Comparison of ENCODE assay signal across 2 cellular contexts in the genomic region with DNA sequence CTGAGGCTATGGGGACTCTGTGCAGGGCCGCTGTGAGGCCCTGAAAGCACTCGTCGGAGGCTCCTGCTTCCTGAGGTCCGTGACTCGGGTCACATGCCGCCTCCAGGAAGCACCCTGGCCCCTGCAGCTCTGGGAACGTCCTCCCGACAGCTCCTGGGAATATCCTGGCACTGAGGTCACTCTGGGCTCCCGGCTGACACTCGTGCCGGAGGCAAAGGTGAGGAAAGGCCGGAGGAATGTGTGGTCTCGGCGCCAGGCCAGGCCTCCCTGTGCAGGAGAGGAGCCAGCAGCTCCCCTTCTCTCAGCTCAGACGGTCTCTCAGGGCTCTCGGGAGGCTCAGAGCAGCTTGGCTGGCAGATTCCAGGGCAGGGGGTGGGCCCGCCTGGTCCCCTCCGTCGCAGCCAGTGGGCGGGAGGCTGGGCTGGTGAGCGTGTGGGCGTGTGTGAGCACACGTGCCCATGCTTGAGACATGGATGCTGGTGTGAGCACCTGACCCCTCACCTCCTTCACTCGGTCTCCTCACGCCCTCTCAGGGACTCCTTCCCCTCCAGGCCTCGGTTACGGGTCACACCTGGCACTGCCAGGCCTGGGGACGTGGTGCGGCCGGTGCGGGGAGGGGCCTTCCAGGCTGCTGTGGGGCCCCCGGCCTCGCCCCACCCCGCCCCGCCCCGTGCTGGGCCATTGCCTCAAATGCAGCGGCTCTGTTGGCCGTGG.
TF ChIP-seq lines count a peak whose summit lies in the region.

No MANE protein-coding gene starts in this region.

TF ChIP-seq in HEK293, 187 proteins besides CTCF, POLR2A, EP300 and RAD21 (continues in another document):
- no peak for TF ChIP-seq ZNF155 (tag by site-specific recombination; IDR thresholded peaks at IDR 0.05)
- peak; percentile 95 for TF ChIP-seq ZNF366 (tag by site-specific recombination; conservative IDR thresholded peaks at IDR 0.05)
- peak; percentile 100 for TF ChIP-seq ZBTB20 (tag by site-specific recombination; IDR thresholded peaks at IDR 0.05)
- TF ChIP-seq, protein P1, sequence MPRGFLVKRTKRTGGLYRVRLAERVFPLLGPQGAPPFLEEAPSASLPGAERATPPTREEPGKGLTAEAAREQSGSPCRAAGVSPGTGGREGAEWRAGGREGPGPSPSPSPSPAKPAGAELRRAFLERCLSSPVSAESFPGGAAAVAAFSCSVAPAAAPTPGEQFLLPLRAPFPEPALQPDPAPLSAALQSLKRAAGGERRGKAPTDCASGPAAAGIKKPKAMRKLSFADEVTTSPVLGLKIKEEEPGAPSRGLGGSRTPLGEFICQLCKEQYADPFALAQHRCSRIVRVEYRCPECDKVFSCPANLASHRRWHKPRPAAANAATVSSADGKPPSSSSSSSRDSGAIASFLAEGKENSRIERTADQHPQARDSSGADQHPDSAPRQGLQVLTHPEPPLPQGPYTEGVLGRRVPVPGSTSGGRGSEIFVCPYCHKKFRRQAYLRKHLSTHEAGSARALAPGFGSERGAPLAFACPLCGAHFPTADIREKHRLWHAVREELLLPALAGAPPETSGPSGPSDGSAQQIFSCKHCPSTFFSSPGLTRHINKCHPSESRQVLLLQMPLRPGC (tag by site-specific recombination; IDR thresholded peaks at IDR 0.05), result peak; percentile 42; the same call in 1 of the 2 replicates
- TF ChIP-seq ZNF558 (tag by site-specific recombination; IDR thresholded peaks at IDR 0.05), result no peak
- no peak for TF ChIP-seq ZNF184 (tag by site-specific recombination; IDR thresholded peaks at IDR 0.05)
- no peak for TF ChIP-seq ZNF133 (tag by site-specific recombination; IDR thresholded peaks at IDR 0.05)
- TF ChIP-seq, protein P2, sequence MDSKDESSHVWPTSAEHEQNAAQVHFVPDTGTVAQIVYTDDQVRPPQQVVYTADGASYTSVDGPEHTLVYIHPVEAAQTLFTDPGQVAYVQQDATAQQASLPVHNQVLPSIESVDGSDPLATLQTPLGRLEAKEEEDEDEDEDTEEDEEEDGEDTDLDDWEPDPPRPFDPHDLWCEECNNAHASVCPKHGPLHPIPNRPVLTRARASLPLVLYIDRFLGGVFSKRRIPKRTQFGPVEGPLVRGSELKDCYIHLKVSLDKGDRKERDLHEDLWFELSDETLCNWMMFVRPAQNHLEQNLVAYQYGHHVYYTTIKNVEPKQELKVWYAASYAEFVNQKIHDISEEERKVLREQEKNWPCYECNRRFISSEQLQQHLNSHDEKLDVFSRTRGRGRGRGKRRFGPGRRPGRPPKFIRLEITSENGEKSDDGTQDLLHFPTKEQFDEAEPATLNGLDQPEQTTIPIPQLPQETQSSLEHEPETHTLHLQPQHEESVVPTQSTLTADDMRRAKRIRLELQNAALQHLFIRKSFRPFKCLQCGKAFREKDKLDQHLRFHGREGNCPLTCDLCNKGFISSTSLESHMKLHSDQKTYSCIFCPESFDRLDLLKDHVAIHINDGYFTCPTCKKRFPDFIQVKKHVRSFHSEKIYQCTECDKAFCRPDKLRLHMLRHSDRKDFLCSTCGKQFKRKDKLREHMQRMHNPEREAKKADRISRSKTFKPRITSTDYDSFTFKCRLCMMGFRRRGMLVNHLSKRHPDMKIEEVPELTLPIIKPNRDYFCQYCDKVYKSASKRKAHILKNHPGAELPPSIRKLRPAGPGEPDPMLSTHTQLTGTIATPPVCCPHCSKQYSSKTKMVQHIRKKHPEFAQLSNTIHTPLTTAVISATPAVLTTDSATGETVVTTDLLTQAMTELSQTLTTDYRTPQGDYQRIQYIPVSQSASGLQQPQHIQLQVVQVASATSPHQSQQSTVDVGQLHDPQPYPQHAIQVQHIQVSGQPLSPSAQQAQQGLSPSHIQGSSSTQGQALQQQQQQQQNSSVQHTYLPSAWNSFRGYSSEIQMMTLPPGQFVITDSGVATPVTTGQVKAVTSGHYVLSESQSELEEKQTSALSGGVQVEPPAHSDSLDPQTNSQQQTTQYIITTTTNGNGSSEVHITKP (tag by site-specific recombination; IDR thresholded peaks at IDR 0.05), result no peak; the same call in 1 of the 2 replicates
- TF ChIP-seq ZNF658 (tag by site-specific recombination; IDR thresholded peaks at IDR 0.05), result no peak
- TF ChIP-seq ZFP3 (tag by site-specific recombination; IDR thresholded peaks at IDR 0.05; ENCODE audit: low read depth), result no peak
- TF ChIP-seq, protein P3, sequence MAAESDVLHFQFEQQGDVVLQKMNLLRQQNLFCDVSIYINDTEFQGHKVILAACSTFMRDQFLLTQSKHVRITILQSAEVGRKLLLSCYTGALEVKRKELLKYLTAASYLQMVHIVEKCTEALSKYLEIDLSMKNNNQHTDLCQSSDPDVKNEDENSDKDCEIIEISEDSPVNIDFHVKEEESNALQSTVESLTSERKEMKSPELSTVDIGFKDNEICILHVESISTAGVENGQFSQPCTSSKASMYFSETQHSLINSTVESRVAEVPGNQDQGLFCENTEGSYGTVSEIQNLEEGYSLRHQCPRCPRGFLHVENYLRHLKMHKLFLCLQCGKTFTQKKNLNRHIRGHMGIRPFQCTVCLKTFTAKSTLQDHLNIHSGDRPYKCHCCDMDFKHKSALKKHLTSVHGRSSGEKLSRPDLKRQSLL (tag by site-specific recombination; IDR thresholded peaks at IDR 0.05), result 0 out of 2 replicates have a peak, but pooled peaks have one; percentile 45
- no peak for TF ChIP-seq SCRT2 (tag by site-specific recombination; IDR thresholded peaks at IDR 0.05)
- TF ChIP-seq SP2 (tag by site-specific recombination; IDR thresholded peaks at IDR 0.05), result peak; percentile 84
- TF ChIP-seq IKZF3 (tag by site-specific recombination; IDR thresholded peaks at IDR 0.05), result peak; percentile 91
- TF ChIP-seq, protein P4, sequence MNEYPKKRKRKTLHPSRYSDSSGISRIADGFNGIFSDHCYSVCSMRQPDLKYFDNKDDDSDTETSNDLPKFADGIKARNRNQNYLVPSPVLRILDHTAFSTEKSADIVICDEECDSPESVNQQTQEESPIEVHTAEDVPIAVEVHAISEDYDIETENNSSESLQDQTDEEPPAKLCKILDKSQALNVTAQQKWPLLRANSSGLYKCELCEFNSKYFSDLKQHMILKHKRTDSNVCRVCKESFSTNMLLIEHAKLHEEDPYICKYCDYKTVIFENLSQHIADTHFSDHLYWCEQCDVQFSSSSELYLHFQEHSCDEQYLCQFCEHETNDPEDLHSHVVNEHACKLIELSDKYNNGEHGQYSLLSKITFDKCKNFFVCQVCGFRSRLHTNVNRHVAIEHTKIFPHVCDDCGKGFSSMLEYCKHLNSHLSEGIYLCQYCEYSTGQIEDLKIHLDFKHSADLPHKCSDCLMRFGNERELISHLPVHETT (tag by site-specific recombination; IDR thresholded peaks at IDR 0.05), result peak; percentile 54; the same call in 1 of the 2 replicates
- TF ChIP-seq ZNF223 (tag by site-specific recombination; IDR thresholded peaks at IDR 0.05), result peak; percentile 35; the same call in 1 of the 2 replicates
- TF ChIP-seq ZNF2 (tag by site-specific recombination; IDR thresholded peaks at IDR 0.05), result peak; percentile 68; the same call in 1 of the 2 replicates
- TF ChIP-seq ZNF416 (tag by site-specific recombination; IDR thresholded peaks at IDR 0.05), result no peak
- TF ChIP-seq GLIS2 (tag by site-specific recombination; IDR thresholded peaks at IDR 0.05), result peak; percentile 98
- TF ChIP-seq ZNF571 (tag by site-specific recombination; IDR thresholded peaks at IDR 0.05), result no peak
- no peak for TF ChIP-seq ZNF248 (tag by site-specific recombination; IDR thresholded peaks at IDR 0.05)
- TF ChIP-seq ZSCAN23 (tag by site-specific recombination; IDR thresholded peaks at IDR 0.05), result no peak

TF ChIP-seq in K562, 482 proteins besides CTCF, POLR2A, EP300 and RAD21 (continues in another document):
- TF ChIP-seq, protein P5, sequence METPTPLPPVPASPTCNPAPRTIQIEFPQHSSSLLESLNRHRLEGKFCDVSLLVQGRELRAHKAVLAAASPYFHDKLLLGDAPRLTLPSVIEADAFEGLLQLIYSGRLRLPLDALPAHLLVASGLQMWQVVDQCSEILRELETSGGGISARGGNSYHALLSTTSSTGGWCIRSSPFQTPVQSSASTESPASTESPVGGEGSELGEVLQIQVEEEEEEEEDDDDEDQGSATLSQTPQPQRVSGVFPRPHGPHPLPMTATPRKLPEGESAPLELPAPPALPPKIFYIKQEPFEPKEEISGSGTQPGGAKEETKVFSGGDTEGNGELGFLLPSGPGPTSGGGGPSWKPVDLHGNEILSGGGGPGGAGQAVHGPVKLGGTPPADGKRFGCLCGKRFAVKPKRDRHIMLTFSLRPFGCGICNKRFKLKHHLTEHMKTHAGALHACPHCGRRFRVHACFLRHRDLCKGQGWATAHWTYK (CRISPR knock-in tag; IDR thresholded peaks at IDR 0.05), result 0 out of 2 replicates have a peak, but pooled peaks have one; percentile 27
- TF ChIP-seq SMAD4 (CRISPR knock-in tag; conservative IDR thresholded peaks at IDR 0.05), result 0 out of 2 replicates have a peak, but pooled peaks have one; percentile 52
- TF ChIP-seq HMGN3 (IDR thresholded peaks at IDR 0.05; ENCODE audit: borderline replicate concordance, extremely low read depth, insufficient read length, low read depth, low read length), result peak; percentile 11
- TF ChIP-seq, protein P6, sequence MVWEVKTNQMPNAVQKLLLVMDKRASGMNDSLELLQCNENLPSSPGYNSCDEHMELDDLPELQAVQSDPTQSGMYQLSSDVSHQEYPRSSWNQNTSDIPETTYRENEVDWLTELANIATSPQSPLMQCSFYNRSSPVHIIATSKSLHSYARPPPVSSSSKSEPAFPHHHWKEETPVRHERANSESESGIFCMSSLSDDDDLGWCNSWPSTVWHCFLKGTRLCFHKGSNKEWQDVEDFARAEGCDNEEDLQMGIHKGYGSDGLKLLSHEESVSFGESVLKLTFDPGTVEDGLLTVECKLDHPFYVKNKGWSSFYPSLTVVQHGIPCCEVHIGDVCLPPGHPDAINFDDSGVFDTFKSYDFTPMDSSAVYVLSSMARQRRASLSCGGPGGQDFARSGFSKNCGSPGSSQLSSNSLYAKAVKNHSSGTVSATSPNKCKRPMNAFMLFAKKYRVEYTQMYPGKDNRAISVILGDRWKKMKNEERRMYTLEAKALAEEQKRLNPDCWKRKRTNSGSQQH (CRISPR knock-in tag; IDR thresholded peaks at IDR 0.05), result no peak
- TF ChIP-seq NR2C2 (CRISPR knock-in tag; IDR thresholded peaks at IDR 0.05), result peak; percentile 11; the same call in 1 of the 2 replicates
- TF ChIP-seq NR2C2 (tag; IDR thresholded peaks at IDR 0.05), result no peak; the same call in 1 of the 2 replicates
- no peak for TF ChIP-seq ZNF133 (CRISPR knock-in tag; IDR thresholded peaks at IDR 0.05)
- TF ChIP-seq, protein P7, sequence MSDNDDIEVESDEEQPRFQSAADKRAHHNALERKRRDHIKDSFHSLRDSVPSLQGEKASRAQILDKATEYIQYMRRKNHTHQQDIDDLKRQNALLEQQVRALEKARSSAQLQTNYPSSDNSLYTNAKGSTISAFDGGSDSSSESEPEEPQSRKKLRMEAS (CRISPR knock-in tag; IDR thresholded peaks at IDR 0.05), result peak; percentile 66
- TF ChIP-seq RBM17 (IDR thresholded peaks at IDR 0.05; ENCODE audit: borderline replicate concordance, low read depth, low read length), result no peak
- TF ChIP-seq POLR2AphosphoS2 (IDR thresholded peaks at IDR 0.05; ENCODE audit: low read length), result peak; percentile 65; the same call in 1 of the 2 replicates
